ENCODE assay signal across 13 cellular contexts in genomic region chr12:78128236-78128635, GRCh38.
DNase-seq lines count a peak whose midpoint lies in the region; ATAC-seq and TF ChIP-seq lines count a peak whose summit lies in the region.
"Had no signal": no experiment of that assay in that cellular context is flagged by ENCODE, and none has a peak within 500 bp of the region (broad histone marks: within the 10 kb centered on the region; RNA-seq: fewer than 3 reads in every experiment).

No MANE protein-coding gene starts in this region.

- H3K27me3 Mint-ChIP-seq in HFFc6 (ENCODE audit: insufficient read depth): peaks cover 4% of the 10 kb centered on the region
- H3K27me3 Mint-ChIP-seq in nephron progenitor cell (ENCODE audit: low read depth, poor library complexity): no peaks in the 10 kb centered on the region
- H3K27me3 Mint-ChIP-seq: CD4-positive, alpha-beta memory T cell had no signal

- H3K27ac Mint-ChIP-seq in HFFc6: peak overlapping the region; percentile 69; the same call in 1 of the 2 replicates
- peak overlapping the region; percentile 8 for H3K27ac Mint-ChIP-seq in nephron progenitor cell
- H3K27ac Mint-ChIP-seq: CD4-positive, alpha-beta memory T cell had no signal

- H3K36me3 Mint-ChIP-seq in HFFc6 (ENCODE audit: low read depth) (peaks cover 35% of the 10 kb centered on the region), nephron progenitor cell (ENCODE audit: low read depth) (no peaks in the 10 kb centered on the region)
- H3K36me3 Mint-ChIP-seq: CD4-positive, alpha-beta memory T cell had no signal

- ATAC-seq in HG03175 (IDR thresholded peaks at IDR 0.05; ENCODE audit: unreplicated experiment) (no peak), HG02885 (IDR thresholded peaks at IDR 0.05; ENCODE audit: poor library complexity, unreplicated experiment) (no peak)

- DNase-seq in G401 (ENCODE audit: low spot score) (peak; percentile 69), HFFc6 (no peak), cerebellar cortex (ENCODE audit: low spot score) (peak; percentile 68), nephron progenitor cell (no peak)
- DNase-seq: Calu3; CD4-positive, alpha-beta memory T cell; COR-L47; DMS53; DMS79 treated with DMSO at 0.1 percent for 48 hours; GOT3; HCEC 1CT had no signal

- no peak overlapping the region for H3K4me3 Mint-ChIP-seq in HFFc6
- no peak overlapping the region for H3K4me3 Mint-ChIP-seq in nephron progenitor cell
- H3K4me3 Mint-ChIP-seq: CD4-positive, alpha-beta memory T cell had no signal

- H3K4me1 Mint-ChIP-seq in HFFc6 (ENCODE audit: low read depth) (peaks cover 12% of the 10 kb centered on the region; the same call in 1 of the 2 replicates), nephron progenitor cell (no peaks in the 10 kb centered on the region)
- H3K4me1 Mint-ChIP-seq: CD4-positive, alpha-beta memory T cell had no signal

- TF ChIP-seq CTCF in HFFc6 (IDR thresholded peaks at IDR 0.05): no peak
- TF ChIP-seq CTCF in nephron progenitor cell (IDR thresholded peaks at IDR 0.05): no peak

- in situ Hi-C loops in G401 (cut with HindIII; ENCODE audit: low sequenced_read_pairs): no loop called here

- H3K9me3 Mint-ChIP-seq in HFFc6 (no peaks in the 10 kb centered on the region), nephron progenitor cell (no peaks in the 10 kb centered on the region)

Comparison
In these comparisons a context has a peak if more than half of its experiments do, and no peak if none do; other contexts are left out.
1. DNase-seq: peak in G401 (single experiment) and cerebellar cortex (single experiment); none in HFFc6 (single experiment) and nephron progenitor cell (single experiment).